Comparison of ENCODE assay signal across 18 cellular contexts in the genomic region with DNA sequence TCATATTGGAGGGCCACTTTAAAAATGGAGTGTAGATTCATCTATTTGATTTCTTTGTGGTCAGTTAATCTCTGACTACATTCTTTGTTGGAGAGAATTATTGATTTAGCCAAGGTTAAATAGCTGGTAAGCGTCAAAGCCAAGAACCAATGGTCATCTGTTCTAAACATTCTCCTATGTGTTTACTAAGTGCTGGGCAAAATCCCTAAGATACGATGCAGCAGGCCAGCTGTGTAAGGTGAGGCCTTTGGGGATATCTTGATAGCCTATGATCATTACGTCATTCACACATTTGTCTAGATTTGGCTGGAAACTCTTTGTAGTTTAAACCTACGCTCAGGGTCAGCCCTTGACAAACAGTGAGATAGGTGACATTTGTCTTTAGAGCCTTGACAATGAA.
DNase-seq lines count a peak whose midpoint lies in the region; ATAC-seq and TF ChIP-seq lines count a peak whose summit lies in the region.
"Had no signal": no experiment of that assay in that cellular context is flagged by ENCODE, and none has a peak within 500 bp of the region (broad histone marks: within the 10 kb centered on the region; RNA-seq: fewer than 3 reads in every experiment).

No MANE protein-coding gene starts in this region.

- TF ChIP-seq POLR2A in body of pancreas (IDR thresholded peaks at IDR 0.05) (no peak), right lobe of liver (IDR thresholded peaks at IDR 0.05) (no peak)

- H3K4me1 ChIP-seq in body of pancreas: peaks cover 23% of the 10 kb centered on the region
- peaks cover 0 to 10% (median 3%) of the 10 kb centered on the region in 4 donors for H3K4me1 ChIP-seq in right lobe of liver
- peaks cover 22 to 72% of the 10 kb centered on the region in 2 donors for H3K4me1 ChIP-seq in thoracic aorta (ENCODE audit: control insufficient read depth in 1 of 2, low read depth in 2 of 2)
- peaks cover 40% of the 10 kb centered on the region for H3K4me1 ChIP-seq in psoas muscle
- H3K4me1 ChIP-seq: BLaER1 had no signal

- no peak overlapping the region for H3K4me3 ChIP-seq in body of pancreas
- no peak overlapping the region for H3K4me3 ChIP-seq in right lobe of liver
- no peak overlapping the region for H3K4me3 ChIP-seq in thoracic aorta
- no peak overlapping the region for H3K4me3 ChIP-seq in psoas muscle
- H3K4me3 ChIP-seq: BLaER1, GM23338 had no signal

- H3K36me3 ChIP-seq in body of pancreas (replicated peaks in 1 of 2; ENCODE audit: insufficient read depth in 1 of 2, low read depth in 2 of 2) (no peaks in the 10 kb centered on the region), right lobe of liver (no peaks in the 10 kb centered on the region), thoracic aorta (no peaks in the 10 kb centered on the region), psoas muscle (ENCODE audit: insufficient read depth in 1 of 2, low read depth in 1 of 2) (no peaks in the 10 kb centered on the region)
- H3K36me3 ChIP-seq: BLaER1 had no signal

- 15 to 26% methylated on average over 4 of the region's 4 CpGs for WGBS in body of pancreas, 2 donors
- 33% methylated on average over 4 of the region's 4 CpGs for WGBS in right lobe of liver (ENCODE audit: insufficient coverage, low coverage, low lambda C conversion rate, missing lambda C conversion rate)
- 54 to 75% (median 63%) methylated on average over 4 of the region's 4 CpGs for WGBS in psoas muscle, 3 donors

- H3K27me3 ChIP-seq in body of pancreas (no peaks in the 10 kb centered on the region), right lobe of liver (no peaks in the 10 kb centered on the region), thoracic aorta (replicated peaks; ENCODE audit: insufficient read depth) (no peaks in the 10 kb centered on the region), psoas muscle (ENCODE audit: insufficient read depth in 3 of 3, low read length in 2 of 3) (no peaks in the 10 kb centered on the region)
- H3K27me3 ChIP-seq: BLaER1 had no signal

- DNase-seq in HuH-7 (ENCODE audit: low spot score) (peak; percentile 12), body of pancreas (peak in 3 of 4 donors; percentile 25 to 64 (median 27)), right lobe of liver (no peak), thoracic aorta (ENCODE audit: low spot score) (no peak), NCI-H82 treated with DMSO at 0.1 percent for 48 hours (lab: John Stamatoyannopoulos, UW; ENCODE audit: unreplicated experiment) (no peak), iPS-NIHi11 (ENCODE audit: low spot score) (no peak), psoas muscle (no peak)
- DNase-seq: 8988T; CD4-positive, alpha-beta memory T cell; DMS 273 treated with DMSO at 0.1 percent for 48 hours; DMS53; DND-41; HCEC 1CT; KG1 had no signal

- ATAC-seq in body of pancreas (peak; percentile 87), right lobe of liver (peak; percentile 83 to 88 (median 85)), thoracic aorta (ENCODE audit: insufficient number of reproducible peaks, low FRiP score, low read depth) (no peak), HG02571 (IDR thresholded peaks at IDR 0.05; ENCODE audit: unreplicated experiment) (no peak), psoas muscle (no peak)
- ATAC-seq: GM23338 had no signal

- peak overlapping the region in 2 of 4 donors; percentile 33 to 58 for H3K27ac ChIP-seq in body of pancreas
- peak overlapping the region in 1 of 3 donors; percentile 46 for H3K27ac ChIP-seq in right lobe of liver
- peak overlapping the region; percentile 59 to 78 for H3K27ac ChIP-seq in thoracic aorta
- H3K27ac ChIP-seq in psoas muscle: no peak overlapping the region
- H3K27ac ChIP-seq: BLaER1, HL-60 had no signal

- no peak for TF ChIP-seq CTCF in body of pancreas (IDR thresholded peaks at IDR 0.05)
- no peak for TF ChIP-seq CTCF in right lobe of liver (IDR thresholded peaks at IDR 0.05)
- no peak for TF ChIP-seq CTCF in thoracic aorta (IDR thresholded peaks at IDR 0.05)
- TF ChIP-seq CTCF in psoas muscle (IDR thresholded peaks at IDR 0.05): no peak

- no peaks in the 10 kb centered on the region for H3K9me3 ChIP-seq in body of pancreas
- H3K9me3 ChIP-seq in right lobe of liver: no peaks in the 10 kb centered on the region
- H3K9me3 ChIP-seq in thoracic aorta: no peaks in the 10 kb centered on the region
- no peaks in the 10 kb centered on the region for H3K9me3 ChIP-seq in psoas muscle
- H3K9me3 ChIP-seq: BLaER1 had no signal

- intact Hi-C loops in body of pancreas (cut with DNase I): no loop called here
- intact Hi-C loops in right lobe of liver (cut with DNase I): no loop called here
- intact Hi-C loops in psoas muscle (cut with DNase I): no loop called here

Comparison
In these comparisons a context has a peak if more than half of its experiments do, and no peak if none do; other contexts are left out.
1. DNase-seq: peak in HuH-7 (single experiment) and body of pancreas (3 of 4); none in right lobe of liver (0 of 3), thoracic aorta (single experiment), NCI-H82 treated with DMSO at 0.1 percent for 48 hours (single experiment), iPS-NIHi11 (single experiment) and psoas muscle (0 of 2).
2. ATAC-seq: peak in body of pancreas (single experiment) and right lobe of liver (4 of 4); none in thoracic aorta (single experiment), HG02571 (single experiment) and psoas muscle (0 of 4).